3 cellular contexts compared by ENCODE assay signal in genomic region chr1:196791252-196791651, GRCh38. TPM values are rescaled to one million over a fixed set of nuclear protein-coding genes. Genes with fewer than 3 reads are reported as not detected.
"Had no signal": no experiment of that assay in that cellular context is flagged by ENCODE, and none has a peak within 500 bp of the region (broad histone marks: within the 10 kb centered on the region; RNA-seq: fewer than 3 reads in every experiment).

No MANE protein-coding gene starts in this region.

RNA-seq across cellular contexts. Expression of gene CFHR3, which starts 16.6 kb away (rescaled TPM):
- total RNA-seq: M059J, MCF 10A had no signal

RNA-seq across cellular contexts. Expression of gene CFHR1, which starts 28.3 kb away (rescaled TPM):
- total RNA-seq: LHCN-M2, M059J, MCF 10A had no signal
